ENCODE assay signal across 10 cellular contexts in the genomic region with DNA sequence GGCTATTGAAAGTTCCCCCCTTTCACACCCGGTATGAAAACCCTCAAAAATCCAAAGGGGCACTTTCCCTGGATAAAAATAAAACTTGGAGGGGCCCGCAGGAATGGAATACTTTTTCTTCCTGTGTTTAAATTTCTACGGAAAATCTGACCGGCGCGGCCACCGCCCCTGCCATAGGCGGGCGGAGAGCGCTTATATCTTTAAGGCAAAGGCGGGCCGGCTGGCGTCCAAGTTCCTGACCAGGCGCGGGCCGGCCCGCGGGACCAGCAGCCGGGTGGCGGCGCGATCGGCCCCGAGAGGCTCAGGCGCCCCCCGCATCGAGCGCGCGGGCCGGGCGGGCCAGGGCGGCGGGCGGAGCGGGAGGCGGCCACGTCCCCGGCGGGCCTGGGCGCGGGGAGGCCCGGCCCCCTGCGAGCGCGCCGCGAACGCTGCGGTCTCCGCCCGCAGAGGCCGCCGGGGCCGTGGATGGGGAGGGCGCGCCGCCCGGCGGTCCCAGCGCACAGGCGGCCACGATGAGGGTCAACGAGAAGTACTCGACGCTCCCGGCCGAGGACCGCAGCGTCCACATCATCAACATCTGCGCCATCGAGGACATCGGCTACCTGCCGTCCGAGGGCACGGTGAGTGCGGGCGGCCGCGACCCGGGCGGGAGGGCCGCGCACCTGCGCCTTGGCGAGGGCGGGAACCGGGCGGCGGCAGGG. TPM values are rescaled to one million over a fixed set of nuclear protein-coding genes. Genes with fewer than 3 reads are reported as not detected.
DNase-seq lines count a peak whose midpoint lies in the region; ATAC-seq and TF ChIP-seq lines count a peak whose summit lies in the region.
"Had no signal": no experiment of that assay in that cellular context is flagged by ENCODE, and none has a peak within 500 bp of the region (broad histone marks: within the 10 kb centered on the region; RNA-seq: fewer than 3 reads in every experiment).

A gene (plus strand): TSS at position 223 of the 701 bp plus-strand sequence. CDS start 290 bp downstream, at position 513.

- H3K9me3 Mint-ChIP-seq in Calu3 (ENCODE audit: low read depth, unreplicated experiment) (no peaks in the 10 kb centered on the region), progenitor cell of endocrine pancreas (ENCODE audit: low read depth) (no peaks in the 10 kb centered on the region)
- no peaks in the 10 kb centered on the region for H3K9me3 Mint-ChIP-seq in activated CD8-positive, alpha-beta T cell treated with anti-CD3 and anti-CD28 coated beads for 36 hours

- H3K36me3 ChIP-seq in adipocyte (ENCODE audit: control insufficient read depth, insufficient read depth, low read length, severe bottlenecking) (no peaks in the 10 kb centered on the region), iPS DF 6.9 (ENCODE audit: control insufficient read depth, insufficient read depth, low read length) (no peaks in the 10 kb centered on the region)

- H3K4me3 Mint-ChIP-seq in Calu3 (ENCODE audit: low read depth, unreplicated experiment) (peak within 1 kb of the TSS; percentile 57), progenitor cell of endocrine pancreas (ENCODE audit: low read depth) (peak within 1 kb of the TSS; percentile 50)
- H3K4me3 Mint-ChIP-seq in activated CD8-positive, alpha-beta T cell treated with anti-CD3 and anti-CD28 coated beads for 36 hours = no peak within 1 kb of the TSS

- ATAC-seq in activated CD8-positive, alpha-beta T cell treated with anti-CD3 and anti-CD28 coated beads for 36 hours = no peak

- in situ Hi-C loops in GM13976 (cut with MboI; ENCODE audit: low sequenced_read_pairs, unreplicated experiment) = no loop called here

- DNase-seq in Calu3 (peak; percentile 33), adipocyte (ENCODE audit: low read depth) (peak; percentile 61), iPS DF 6.9 (ENCODE audit: low read depth, low spot score) (no peak), progenitor cell of endocrine pancreas (ENCODE audit: low spot score, unreplicated experiment) (no peak), GM13976 (ENCODE audit: low spot score) (no peak), RKO (ENCODE audit: low spot score) (no peak)
- DNase-seq in activated CD8-positive, alpha-beta T cell treated with anti-CD3 and anti-CD28 coated beads for 36 hours = no peak
- no peak for DNase-seq in activated CD4-positive, alpha-beta T cell treated with anti-CD3 and anti-CD28 coated beads for 48 hours
- DNase-seq: anterior cingulate cortex; stimulated activated naive CD4-positive, alpha-beta T cell treated with Interleukin-2 at 50 U/mL for 16 hours had no signal

- H3K9me3 ChIP-seq in adipocyte (ENCODE audit: control insufficient read depth, low read length) (no peaks in the 10 kb centered on the region), iPS DF 6.9 (ENCODE audit: control insufficient read depth, insufficient read depth, low read length) (no peaks in the 10 kb centered on the region)

- no peak within 1 kb of the TSS for H3K27ac Mint-ChIP-seq in Calu3 (ENCODE audit: unreplicated experiment)
- H3K27ac Mint-ChIP-seq in progenitor cell of endocrine pancreas = no peak within 1 kb of the TSS
- no peak within 1 kb of the TSS for H3K27ac Mint-ChIP-seq in activated CD8-positive, alpha-beta T cell treated with anti-CD3 and anti-CD28 coated beads for 36 hours

- no CpG with 5 or more reads among the region's 90 CpGs for WGBS in iPS DF 6.9 (ENCODE audit: insufficient coverage, insufficient read length)

- no peak within 1 kb of the TSS for H3K27ac ChIP-seq in iPS DF 6.9 (ENCODE audit: low read length)

- H3K27me3 ChIP-seq in adipocyte (replicated peaks; ENCODE audit: control insufficient read depth, insufficient read depth, low read length) (peaks cover 49% of the 10 kb centered on the region), iPS DF 6.9 (ENCODE audit: control insufficient read depth, insufficient read depth, low read length) (peaks cover 31% of the 10 kb centered on the region)

- POLR2A ChIA-PET in activated CD8-positive, alpha-beta T cell treated with anti-CD3 and anti-CD28 coated beads for 36 hours (lab: Charles Lee) = no interaction called here

- no peak within 1 kb of the TSS for H3K9ac ChIP-seq in adipocyte (ENCODE audit: low read length)

- H3K27me3 Mint-ChIP-seq in Calu3 (ENCODE audit: unreplicated experiment) = peaks cover 15% of the 10 kb centered on the region
- peaks cover 82% of the 10 kb centered on the region for H3K27me3 Mint-ChIP-seq in progenitor cell of endocrine pancreas
- peaks cover 31% of the 10 kb centered on the region for H3K27me3 Mint-ChIP-seq in activated CD8-positive, alpha-beta T cell treated with anti-CD3 and anti-CD28 coated beads for 36 hours

- TF ChIP-seq CTCF in Calu3 (IDR thresholded peaks at IDR 0.05; ENCODE audit: unreplicated experiment) (no peak), progenitor cell of endocrine pancreas (IDR thresholded peaks at IDR 0.05; ENCODE audit: unreplicated experiment) (no peak), GM13976 (IDR thresholded peaks at IDR 0.05; ENCODE audit: borderline replicate concordance, control extremely low read depth, extremely low read depth, insufficient read depth, missing control alignments) (no peak)
- TF ChIP-seq CTCF in activated CD8-positive, alpha-beta T cell treated with anti-CD3 and anti-CD28 coated beads for 36 hours (IDR thresholded peaks at IDR 0.05) = no peak

- no TSS peak for BruUV-seq in Calu3 (replicated peaks; lab: Mats Ljungman, UMichigan)

- H3K4me3 ChIP-seq in adipocyte (ENCODE audit: low read length) = no peak within 1 kb of the TSS
- peak within 1 kb of the TSS; percentile 38; the same call in 1 of the 2 replicates for H3K4me3 ChIP-seq in iPS DF 6.9 (ENCODE audit: low read length)

- no peaks in the 10 kb centered on the region for H3K36me3 Mint-ChIP-seq in Calu3 (ENCODE audit: insufficient read depth, unreplicated experiment)
- H3K36me3 Mint-ChIP-seq in progenitor cell of endocrine pancreas (ENCODE audit: insufficient read depth) = no peaks in the 10 kb centered on the region
- H3K36me3 Mint-ChIP-seq in activated CD8-positive, alpha-beta T cell treated with anti-CD3 and anti-CD28 coated beads for 36 hours (ENCODE audit: low read depth) = no peaks in the 10 kb centered on the region

- H3K4me1 ChIP-seq in adipocyte (ENCODE audit: control insufficient read depth, insufficient read depth, low read length) = peaks cover 3% of the 10 kb centered on the region
- peaks cover 4% of the 10 kb centered on the region for H3K4me1 ChIP-seq in iPS DF 6.9 (ENCODE audit: control insufficient read depth, insufficient read depth, low read length)

- intact Hi-C loops in Calu3 (cut with micrococcal nuclease; ENCODE audit: unreplicated experiment) = no loop called here
- intact Hi-C loops in activated CD8-positive, alpha-beta T cell treated with anti-CD3 and anti-CD28 coated beads for 36 hours (cut with micrococcal nuclease) = no loop called here

- H3K4me1 Mint-ChIP-seq in Calu3 (ENCODE audit: low read depth, unreplicated experiment) = peaks cover 19% of the 10 kb centered on the region
- no peaks in the 10 kb centered on the region for H3K4me1 Mint-ChIP-seq in progenitor cell of endocrine pancreas (ENCODE audit: low read depth)
- H3K4me1 Mint-ChIP-seq in activated CD8-positive, alpha-beta T cell treated with anti-CD3 and anti-CD28 coated beads for 36 hours (ENCODE audit: low read depth) = peaks cover 7% of the 10 kb centered on the region

- CTCF ChIA-PET in Calu3 (lab: Charles Lee) = interaction anchor here (1.0 kb wide), 1 partner anchor 80 kb away, joined by 5 read pairs; no protein-coding TSS in a partner anchor
- CTCF ChIA-PET in activated CD8-positive, alpha-beta T cell treated with anti-CD3 and anti-CD28 coated beads for 36 hours (lab: Charles Lee) = no interaction called here

RNA-seq across cellular contexts. Expression of the gene that starts here (rescaled TPM):
- total RNA-seq in Calu3 (2022) (10.4 and 17.8 TPM in 2 replicates), progenitor cell of endocrine pancreas (8.7 and 9.1 TPM in 2 replicates)
- total RNA-seq in activated CD8-positive, alpha-beta T cell treated with anti-CD3 and anti-CD28 coated beads for 36 hours = not detected

Comparison
In these comparisons a context has a peak if more than half of its experiments do, and no peak if none do; other contexts are left out.
1. DNase-seq: peak in Calu3 (single experiment) and adipocyte (single experiment); none in iPS DF 6.9 (single experiment), progenitor cell of endocrine pancreas (single experiment), GM13976 (single experiment), activated CD8-positive, alpha-beta T cell treated with anti-CD3 and anti-CD28 coated beads for 36 hours (single experiment), activated CD4-positive, alpha-beta T cell treated with anti-CD3 and anti-CD28 coated beads for 48 hours (single experiment) and RKO (single experiment).